ENCODE assay signal across 17 cellular contexts in the genomic region with DNA sequence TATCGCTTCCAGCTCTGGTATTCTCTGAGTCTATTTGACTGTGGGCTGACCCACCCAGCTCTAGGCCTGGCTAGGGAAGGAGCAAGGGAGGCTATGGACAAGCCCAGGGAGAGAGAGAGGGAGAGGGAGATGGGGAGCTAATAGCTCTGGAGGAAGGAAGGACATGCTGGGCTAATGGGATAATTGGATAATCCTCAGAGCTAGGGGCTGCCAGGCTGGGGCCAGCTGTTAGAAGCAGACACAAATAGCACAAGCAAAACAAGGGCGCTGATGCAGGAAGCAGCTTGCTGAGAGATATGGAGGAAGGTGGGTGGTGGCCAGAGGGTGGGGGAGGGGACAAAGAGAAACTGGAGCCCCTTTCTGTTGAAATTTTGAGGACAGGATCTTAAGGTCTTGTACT. TPM values are rescaled to one million over a fixed set of nuclear protein-coding genes. Genes with fewer than 3 reads are reported as not detected.
DNase-seq lines count a peak whose midpoint lies in the region; ATAC-seq and TF ChIP-seq lines count a peak whose summit lies in the region.
"Had no signal": no experiment of that assay in that cellular context is flagged by ENCODE, and none has a peak within 500 bp of the region (broad histone marks: within the 10 kb centered on the region; RNA-seq: fewer than 3 reads in every experiment).

No MANE protein-coding gene starts in this region.

- peaks cover 26 to 37% of the 10 kb centered on the region in 2 donors for H3K4me1 Mint-ChIP-seq in stimulated activated naive B cell treated with anti-CD40 and anti-IgM and Interleukin-4, amounts not matched to agents 10 μg/mL and 1 μg/mL and 100 μg/mL, for 72 hours

- intact Hi-C loops in left cardiac atrium (cut with DNase I) = no loop called here

- H3K27me3 Mint-ChIP-seq in stimulated activated naive B cell treated with anti-CD40 and anti-IgM and Interleukin-4, amounts not matched to agents 10 μg/mL and 1 μg/mL and 100 μg/mL, for 72 hours = no peaks in the 10 kb centered on the region

- peaks cover 0 to 2% of the 10 kb centered on the region in 2 donors for H3K9me3 Mint-ChIP-seq in stimulated activated naive B cell treated with anti-CD40 and anti-IgM and Interleukin-4, amounts not matched to agents 10 μg/mL and 1 μg/mL and 100 μg/mL, for 72 hours
- H3K9me3 Mint-ChIP-seq: T-helper 1 cell treated with Interleukin-12 subunit alpha and Interleukin-12 subunit beta and Interleukin-4 antibody, amounts not matched to agents 30 μg/mL and 1 μg/mL, for 36 hours had no signal

- peak overlapping the region; percentile 79 for H3K27ac Mint-ChIP-seq in stimulated activated naive B cell treated with anti-CD40 and anti-IgM and Interleukin-4, amounts not matched to agents 10 μg/mL and 1 μg/mL and 100 μg/mL, for 72 hours
- H3K27ac Mint-ChIP-seq: T-helper 1 cell treated with Interleukin-12 subunit alpha and Interleukin-12 subunit beta and Interleukin-4 antibody, amounts not matched to agents 30 μg/mL and 1 μg/mL, for 36 hours had no signal

- ATAC-seq in left cardiac atrium = peak; percentile 65 to 72
- ATAC-seq in stimulated activated naive B cell treated with anti-CD40 and anti-IgM and Interleukin-4, amounts not matched to agents 10 μg/mL and 1 μg/mL and 100 μg/mL, for 72 hours (replicated peaks) = no peak
- no peak for ATAC-seq in GM18505 (IDR thresholded peaks at IDR 0.05; ENCODE audit: unreplicated experiment)
- ATAC-seq in GM18858 (IDR thresholded peaks at IDR 0.05; ENCODE audit: unreplicated experiment) = no peak
- ATAC-seq: A549, psoas muscle had no signal

- H3K27me3 ChIP-seq in SJCRH30 = no peaks in the 10 kb centered on the region
- H3K27me3 ChIP-seq: adrenal gland had no signal

- H3K4me1 ChIP-seq in SJCRH30 = peaks cover 44% of the 10 kb centered on the region
- H3K4me1 ChIP-seq: A549, psoas muscle had no signal

- H3K27ac ChIP-seq in SJCRH30 = peak overlapping the region; percentile 72
- no peak overlapping the region for H3K27ac ChIP-seq in caudate nucleus (ENCODE audit: low read depth, low read length)
- H3K27ac ChIP-seq: A549, psoas muscle, thoracic aorta had no signal

- TF ChIP-seq POLR2A in GM18505 (IDR thresholded peaks at IDR 0.05; ENCODE audit: borderline replicate concordance, extremely low read depth, insufficient read depth, insufficient read length) = no peak

- DNase-seq in activated effector memory CD4-positive, alpha-beta T cell treated with anti-CD3 and anti-CD28 coated beads, Interleukin-2, amount 50 U/mL, for 16 hours = peak; percentile 28
- DNase-seq in activated effector memory CD4-positive, alpha-beta T cell treated with Interleukin-2 at 50 U/mL for 16 hours = no peak
- DNase-seq in SJCRH30 = peak; percentile 94 to 98
- DNase-seq in left cardiac atrium = no peak
- no peak for DNase-seq in stimulated activated naive B cell treated with anti-CD40 and anti-IgM and Interleukin-4, amounts not matched to agents 10 μg/mL and 1 μg/mL and 100 μg/mL, for 72 hours
- no peak for DNase-seq in caudate nucleus (lab: John Stamatoyannopoulos, UW)
- DNase-seq: activated CD8-positive, alpha-beta memory T cell treated with anti-CD3 and anti-CD28 coated beads for 24 hours; effector CD8-positive, alpha-beta T cell; Karpas-422; psoas muscle had no signal

- no peak overlapping the region for H3K4me3 Mint-ChIP-seq in stimulated activated naive B cell treated with anti-CD40 and anti-IgM and Interleukin-4, amounts not matched to agents 10 μg/mL and 1 μg/mL and 100 μg/mL, for 72 hours
- H3K4me3 Mint-ChIP-seq: T-helper 1 cell treated with Interleukin-12 subunit alpha and Interleukin-12 subunit beta and Interleukin-4 antibody, amounts not matched to agents 30 μg/mL and 1 μg/mL, for 36 hours had no signal

- no peak overlapping the region for H3K4me3 ChIP-seq in SJCRH30
- H3K4me3 ChIP-seq: A549, adrenal gland, psoas muscle, thoracic aorta had no signal

- peaks cover 12% of the 10 kb centered on the region; the same call in 1 of the 2 replicates for H3K9me3 ChIP-seq in SJCRH30 (replicated peaks)
- H3K9me3 ChIP-seq: A549, adrenal gland, psoas muscle, thoracic aorta had no signal

- no peaks in the 10 kb centered on the region for H3K36me3 ChIP-seq in SJCRH30
- H3K36me3 ChIP-seq: adrenal gland, thoracic aorta had no signal

- peaks cover 2 to 17% of the 10 kb centered on the region in 2 donors for H3K36me3 Mint-ChIP-seq in stimulated activated naive B cell treated with anti-CD40 and anti-IgM and Interleukin-4, amounts not matched to agents 10 μg/mL and 1 μg/mL and 100 μg/mL, for 72 hours

RNA-seq across cellular contexts. Expression of a gene that starts 23.2 kb away (rescaled TPM):
- 6.9 and 8.7 TPM in 2 replicates for total RNA-seq in SJCRH30 (2014; rRNA removed; shearing (Covaris generic))
- 1 to 10 TPM; 4.6 to 6.0 TPM for total RNA-seq in left cardiac atrium

RNA-seq across cellular contexts. Expression of a gene that starts 44.5 kb away (rescaled TPM):
- total RNA-seq in SJCRH30 (2014; rRNA removed; shearing (Covaris generic)) = 0.04 TPM in 1 of 2 replicates, not detected in the other
- 1 to 10 TPM in 1 of 2 donors, under 1 TPM in 1; 0.68 to 2.3 TPM for total RNA-seq in left cardiac atrium
- total RNA-seq: Daoy had no signal

Comparison
In these comparisons a context has a peak if more than half of its experiments do, and no peak if none do; other contexts are left out.
1. DNase-seq: peak in activated effector memory CD4-positive, alpha-beta T cell treated with anti-CD3 and anti-CD28 coated beads, Interleukin-2, amount 50 U/mL, for 16 hours (single experiment) and SJCRH30 (2 of 2); none in activated effector memory CD4-positive, alpha-beta T cell treated with Interleukin-2 at 50 U/mL for 16 hours (single experiment), left cardiac atrium (single experiment), stimulated activated naive B cell treated with anti-CD40 and anti-IgM and Interleukin-4, amounts not matched to agents 10 μg/mL and 1 μg/mL and 100 μg/mL, for 72 hours (single experiment) and caudate nucleus (0 of 61).
2. ATAC-seq: peak in left cardiac atrium (2 of 2); none in stimulated activated naive B cell treated with anti-CD40 and anti-IgM and Interleukin-4, amounts not matched to agents 10 μg/mL and 1 μg/mL and 100 μg/mL, for 72 hours (0 of 2), GM18505 (single experiment) and GM18858 (single experiment).